In genomic region chr11:64060263-64060860, GRCh38 we compare ENCODE assay signal across 9 cellular contexts. TPM values are rescaled to one million over a fixed set of nuclear protein-coding genes. Genes with fewer than 3 reads are reported as not detected.
DNase-seq lines count a peak whose midpoint lies in the region; ATAC-seq and TF ChIP-seq lines count a peak whose summit lies in the region.
"Had no signal": no experiment of that assay in that cellular context is flagged by ENCODE, and none has a peak within 500 bp of the region (broad histone marks: within the 10 kb centered on the region; RNA-seq: fewer than 3 reads in every experiment).

No MANE protein-coding gene starts in this region.

- peaks cover 11% of the 10 kb centered on the region for H3K4me1 ChIP-seq in DOHH2 (ENCODE audit: control insufficient read depth, low read length)
- H3K4me1 ChIP-seq in fibroblast of lung (ENCODE audit: control insufficient read depth, extremely low read depth, insufficient read depth, low read length): no peaks in the 10 kb centered on the region
- peaks cover 25% of the 10 kb centered on the region for H3K4me1 ChIP-seq in psoas muscle

- no peak for TF ChIP-seq POLR2A in GM18505 (IDR thresholded peaks at IDR 0.05; ENCODE audit: borderline replicate concordance, extremely low read depth, insufficient read depth, insufficient read length)

- H3K9me3 ChIP-seq in DOHH2 (ENCODE audit: control insufficient read depth, insufficient read depth, low read length) (no peaks in the 10 kb centered on the region), SK-N-MC (ENCODE audit: low read depth, low read length) (no peaks in the 10 kb centered on the region), fibroblast of lung (ENCODE audit: control insufficient read depth, insufficient read depth, low read depth, low read length) (no peaks in the 10 kb centered on the region), psoas muscle (no peaks in the 10 kb centered on the region)

- ATAC-seq in psoas muscle: no peak
- no peak for ATAC-seq in GM18505 (IDR thresholded peaks at IDR 0.05; ENCODE audit: unreplicated experiment)

- DNase-seq in SK-N-MC (ENCODE audit: low read depth, low spot score) (no peak), fibroblast of lung (ENCODE audit: low read depth in 2 of 2) (no peak), psoas muscle (no peak), A172 (ENCODE audit: low spot score) (no peak), NCI-H2227 treated with DMSO at 0.1 percent for 48 hours (lab: John Stamatoyannopoulos, UW) (no peak), RKO (ENCODE audit: low spot score) (no peak)

- H3K9ac ChIP-seq in SK-N-MC (ENCODE audit: insufficient read length) (no peak overlapping the region), fibroblast of lung (ENCODE audit: insufficient read depth, low read length) (no peak overlapping the region)

- no peaks in the 10 kb centered on the region; the same call in 1 of the 2 replicates for H4K20me1 ChIP-seq in DOHH2 (ENCODE audit: control insufficient read depth, insufficient read depth, low read depth, low read length)
- H4K20me1 ChIP-seq in fibroblast of lung (ENCODE audit: control insufficient read depth, extremely low read depth, insufficient read depth, low read length): no peaks in the 10 kb centered on the region

- peaks cover 11% of the 10 kb centered on the region for H3K27me3 ChIP-seq in DOHH2 (ENCODE audit: control insufficient read depth, low read length)
- H3K27me3 ChIP-seq in fibroblast of lung (ENCODE audit: control insufficient read depth, insufficient read depth, low read length): peaks cover 5% of the 10 kb centered on the region
- no peaks in the 10 kb centered on the region for H3K27me3 ChIP-seq in psoas muscle (ENCODE audit: insufficient read depth in 3 of 3, low read length in 2 of 3)

- intact Hi-C loops in psoas muscle (cut with DNase I): no loop called here

- no peak overlapping the region for H2AFZ ChIP-seq in fibroblast of lung (ENCODE audit: low read length)

- peak overlapping the region; percentile 67 for H3K4me3 ChIP-seq in DOHH2 (ENCODE audit: low read length)
- H3K4me3 ChIP-seq in SK-N-MC: peak overlapping the region; percentile 79
- H3K4me3 ChIP-seq in fibroblast of lung (replicated peaks in 1 of 4; ENCODE audit: control extremely low read depth in 1 of 4, insufficient read depth in 1 of 4, low read depth in 3 of 4, low read length in 4 of 4): peak overlapping the region in 3 of 4 experiments; percentile 6 to 38 (median 34)
- H3K4me3 ChIP-seq in psoas muscle: peak overlapping the region; percentile 52

- H3K79me2 ChIP-seq in DOHH2 (ENCODE audit: control insufficient read depth, low read length) (no peaks in the 10 kb centered on the region), fibroblast of lung (ENCODE audit: control insufficient read depth, insufficient read depth, low read length) (no peaks in the 10 kb centered on the region)

- 51 to 56% (median 55%) methylated on average over 34 to 35 of the region's 35 CpGs for WGBS in psoas muscle, 3 donors

- H3F3A ChIP-seq in DOHH2 (ENCODE audit: control insufficient read depth, insufficient read depth): no peaks in the 10 kb centered on the region

- H3K27ac ChIP-seq in DOHH2 (ENCODE audit: low read depth, low read length): no peak overlapping the region
- no peak overlapping the region for H3K27ac ChIP-seq in SK-N-MC
- H3K27ac ChIP-seq in fibroblast of lung (ENCODE audit: insufficient read depth, low read length): no peak overlapping the region
- no peak overlapping the region for H3K27ac ChIP-seq in psoas muscle

- TF ChIP-seq CTCF in DOHH2 (IDR thresholded peaks at IDR 0.05; ENCODE audit: low read depth, low read length, poor library complexity, severe bottlenecking): no peak
- TF ChIP-seq CTCF in fibroblast of lung (conservative IDR thresholded peaks at IDR 0.05 in 1 of 2, IDR thresholded peaks at IDR 0.05 in 1 of 2; ENCODE audit: low read depth in 1 of 2, low read length in 2 of 2): no peak
- TF ChIP-seq CTCF in psoas muscle (IDR thresholded peaks at IDR 0.05): no peak

- H3K36me3 ChIP-seq in DOHH2 (ENCODE audit: control insufficient read depth, low read length): no peaks in the 10 kb centered on the region
- H3K36me3 ChIP-seq in SK-N-MC (ENCODE audit: insufficient read depth, low read length): no peaks in the 10 kb centered on the region
- H3K36me3 ChIP-seq in fibroblast of lung (ENCODE audit: control insufficient read depth, insufficient read depth, low read length): no peaks in the 10 kb centered on the region
- H3K36me3 ChIP-seq in psoas muscle (ENCODE audit: insufficient read depth in 1 of 2, low read depth in 1 of 2): no peaks in the 10 kb centered on the region

- H3K4me2 ChIP-seq in DOHH2 (ENCODE audit: low read length): peak overlapping the region; percentile 88
- peak overlapping the region; percentile 52 for H3K4me2 ChIP-seq in fibroblast of lung (ENCODE audit: extremely low read depth, insufficient read depth, low read length)

- no peaks in the 10 kb centered on the region for H3K9me2 ChIP-seq in DOHH2 (replicated peaks; ENCODE audit: control insufficient read depth, low read length)

RNA-seq across cellular contexts. Expression of gene FLRT1, which starts 24.6 kb away (rescaled TPM):
- total RNA-seq in fibroblast of lung (0.17 and 0.26 TPM in 2 replicates), psoas muscle (under 1 TPM in 3 of 4 donors, not detected in 1; 0.08 to 0.10 (median 0.08) TPM)
- polyA plus RNA-seq in fibroblast of lung (0.01 and 0.02 TPM in 2 replicates), psoas muscle (under 1 TPM in 2 of 3 donors, not detected in 1; 0.03 to 0.05 TPM)
- 0.09 and 0.10 TPM in 2 replicates for polyA plus RNA-seq in fibroblast of lung (2012)
- 0.20 TPM in 1 of 2 replicates, not detected in the other for polyA minus RNA-seq in fibroblast of lung (ENCODE audit: low replicate concordance)
- not detected in 2 replicates for total RNA-seq in A172 (2014; rRNA removed; shearing (Covaris generic))
- total RNA-seq: activated naive CD4-positive, alpha-beta T cell treated with anti-CD3 and anti-CD28 coated beads, Interleukin-2, amount 50 U/mL, for 72 hours had no signal
